Comparison of ENCODE assay signal across 9 cellular contexts in the genomic region with DNA sequence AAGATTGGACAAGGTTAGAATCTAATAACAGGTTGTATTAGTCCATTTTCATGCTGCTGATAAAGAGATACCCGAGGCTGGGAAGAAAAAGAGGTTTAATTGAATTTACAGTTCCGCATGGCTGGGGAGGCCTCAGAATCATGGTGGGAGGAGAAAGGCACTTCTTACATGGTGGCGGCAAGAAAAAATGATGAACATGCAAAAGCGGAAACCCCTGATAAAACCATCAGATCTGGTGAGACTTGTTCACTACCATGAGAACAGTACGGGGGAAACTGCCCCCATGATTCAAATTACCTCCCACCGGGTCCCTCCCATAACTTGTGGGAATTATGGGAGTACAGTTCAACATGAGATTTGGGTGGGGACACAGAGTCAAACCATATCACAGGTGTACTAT. TPM values are rescaled to one million over a fixed set of nuclear protein-coding genes. Genes with fewer than 3 reads are reported as not detected.
"Had no signal": no experiment of that assay in that cellular context is flagged by ENCODE, and none has a peak within 500 bp of the region (broad histone marks: within the 10 kb centered on the region; RNA-seq: fewer than 3 reads in every experiment).

No MANE protein-coding gene starts in this region.

- DNase-seq: GDM1, GF-D8 had no signal

- FAIRE-seq: G401.6, GM12878, GM12891, GM12892, GM18507, GM19239 had no signal

- ATAC-seq: GM12878 had no signal

- H3K4me3 ChIP-seq: GM12878 had no signal

RNA-seq across cellular contexts. Expression of gene TTLL7, which starts 22.9 kb away (rescaled TPM):
- total RNA-seq: G401 had no signal
